In genomic region chr11:126231725-126232459, GRCh38 we compare ENCODE assay signal across 14 cellular contexts. TPM values are rescaled to one million over a fixed set of nuclear protein-coding genes. Genes with fewer than 3 reads are reported as not detected.
DNase-seq lines count a peak whose midpoint lies in the region; TF ChIP-seq lines count a peak whose summit lies in the region.
"Had no signal": no experiment of that assay in that cellular context is flagged by ENCODE, and none has a peak within 500 bp of the region (broad histone marks: within the 10 kb centered on the region; RNA-seq: fewer than 3 reads in every experiment).

No MANE protein-coding gene starts in this region.

- H3K36me3 ChIP-seq in vagina (peaks cover 0 to 8% of the 10 kb centered on the region in 2 donors), tibial nerve (peaks cover 0 to 22% (median 0%) of the 10 kb centered on the region in 3 donors)

- no peaks in the 10 kb centered on the region for H3K27me3 ChIP-seq in vagina
- no peaks in the 10 kb centered on the region for H3K27me3 ChIP-seq in tibial nerve
- H3K27me3 ChIP-seq: BLaER1 had no signal

- H3K4me3 ChIP-seq in choroid plexus epithelial cell (ENCODE audit: low read depth, low read length) (no peak overlapping the region), vagina (no peak overlapping the region), tibial nerve (no peak overlapping the region)
- H3K4me3 ChIP-seq: BLaER1 had no signal

- WGBS in tibial nerve, 2 donors: 64 to 71% methylated on average over 6 of the region's 6 CpGs

- TF ChIP-seq CTCF in choroid plexus epithelial cell (conservative IDR thresholded peaks at IDR 0.05; ENCODE audit: low read depth, low read length): no peak
- no peak for TF ChIP-seq CTCF in vagina (IDR thresholded peaks at IDR 0.05)
- TF ChIP-seq CTCF in tibial nerve (IDR thresholded peaks at IDR 0.05): no peak

- TF ChIP-seq POLR2A in vagina (IDR thresholded peaks at IDR 0.05) (no peak), tibial nerve (IDR thresholded peaks at IDR 0.05) (no peak)

- H3K4me1 ChIP-seq in vagina: no peaks in the 10 kb centered on the region
- peaks cover 0 to 8% (median 0%) of the 10 kb centered on the region in 4 donors for H3K4me1 ChIP-seq in tibial nerve

- intact Hi-C loops in vagina (cut with DNase I) (no loop called here), head of caudate nucleus (cut with DNase I) (no loop called here)

- no peaks in the 10 kb centered on the region for H3K9me3 ChIP-seq in vagina
- H3K9me3 ChIP-seq in tibial nerve: no peaks in the 10 kb centered on the region
- H3K9me3 ChIP-seq: BLaER1 had no signal

- TF ChIP-seq EP300 in tibial nerve (IDR thresholded peaks at IDR 0.05): no peak

- DNase-seq in D341Med (ENCODE audit: low spot score) (peak; percentile 26), M059J (ENCODE audit: low read depth) (peak; percentile 56), choroid plexus epithelial cell (ENCODE audit: low read depth) (peak; percentile 73), lung microvascular endothelial cell (ENCODE audit: low read depth in 2 of 2) (peak; percentile 29 to 87), NCI-H1930 (lab: John Stamatoyannopoulos, UW) (no peak), vagina (ENCODE audit: extremely low spot score in 2 of 2) (no peak), head of caudate nucleus (no peak), tibial nerve (ENCODE audit: low spot score in 2 of 2) (no peak)
- DNase-seq: activated CD4-positive, alpha-beta T cell treated with anti-CD3 and anti-CD28 coated beads for 1 hour; activated T-cell treated with anti-CD3 and anti-CD28 coated beads, Interleukin-2, amount 50 U/mL, for 72 hours; NCI-H1694 treated with DMSO at 0.1 percent for 48 hours; stimulated activated CD4-positive, alpha-beta T cell treated with anti-CD3 and anti-CD28 coated beads, Interleukin-4, amount 100 ng/mL, for 4 hours; stimulated activated naive CD4-positive, alpha-beta T cell had no signal

- H3K27ac ChIP-seq in vagina: no peak overlapping the region
- H3K27ac ChIP-seq in tibial nerve: peak overlapping the region in 1 of 4 donors; percentile 8
- H3K27ac ChIP-seq: BLaER1 had no signal

RNA-seq across cellular contexts. Expression of gene FAM118B, which starts 20.3 kb away (rescaled TPM):
- total RNA-seq in M059J (2014; rRNA removed; shearing (Covaris generic)): 27.3 and 28.3 TPM in 2 replicates
- total RNA-seq in lung microvascular endothelial cell (19.4 and 25.6 TPM in 2 replicates), vagina (14.7 TPM), tibial nerve (10 to 100 TPM; 11.4 to 14.2 (median 11.6) TPM)

RNA-seq across cellular contexts. Expression of gene RPUSD4, which starts 20.4 kb away (rescaled TPM):
- total RNA-seq in M059J (2014; rRNA removed; shearing (Covaris generic)): 12.0 and 25.9 TPM in 2 replicates
- total RNA-seq in lung microvascular endothelial cell: 22.0 and 26.2 TPM in 2 replicates
- total RNA-seq in vagina: 21.6 TPM
- total RNA-seq in tibial nerve: 10 to 100 TPM; 18.3 to 29.6 (median 23.3) TPM

RNA-seq across cellular contexts. Expression of gene SRPRA, which starts 36.8 kb away (rescaled TPM):
- 164 and 167 TPM in 2 replicates for total RNA-seq in M059J (2014; rRNA removed; shearing (Covaris generic))
- total RNA-seq in lung microvascular endothelial cell (29.9 and 39.5 TPM in 2 replicates), vagina (64.6 TPM), tibial nerve (10 to 100 TPM; 64.9 to 90.0 (median 80.4) TPM)

RNA-seq across cellular contexts. Expression of gene FOXRED1, which starts 37.1 kb away (rescaled TPM):
- total RNA-seq in M059J (2014; rRNA removed; shearing (Covaris generic)): 37.6 and 49.8 TPM in 2 replicates
- total RNA-seq in lung microvascular endothelial cell: 6.2 and 8.1 TPM in 2 replicates
- total RNA-seq in vagina: 16.7 TPM
- 10 to 100 TPM; 17.9 to 29.5 (median 20.4) TPM for total RNA-seq in tibial nerve

RNA-seq across cellular contexts. Expression of gene TIRAP, which starts 51.0 kb away (rescaled TPM):
- total RNA-seq in M059J (2014; rRNA removed; shearing (Covaris generic)): 2.2 and 8.1 TPM in 2 replicates
- 2.6 and 4.2 TPM in 2 replicates for total RNA-seq in lung microvascular endothelial cell
- 16.9 TPM for total RNA-seq in vagina
- total RNA-seq in tibial nerve: 10 to 100 TPM; 13.8 to 16.3 (median 14.6) TPM

Comparison
In these comparisons a context has a peak if more than half of its experiments do, and no peak if none do; other contexts are left out.
1. DNase-seq: peak in D341Med (single experiment), M059J (single experiment), choroid plexus epithelial cell (single experiment) and lung microvascular endothelial cell (2 of 2); none in NCI-H1930 (0 of 2), vagina (0 of 2), head of caudate nucleus (0 of 42) and tibial nerve (0 of 2).